Comparison of ENCODE assay signal across 6 cellular contexts in the genomic region with DNA sequence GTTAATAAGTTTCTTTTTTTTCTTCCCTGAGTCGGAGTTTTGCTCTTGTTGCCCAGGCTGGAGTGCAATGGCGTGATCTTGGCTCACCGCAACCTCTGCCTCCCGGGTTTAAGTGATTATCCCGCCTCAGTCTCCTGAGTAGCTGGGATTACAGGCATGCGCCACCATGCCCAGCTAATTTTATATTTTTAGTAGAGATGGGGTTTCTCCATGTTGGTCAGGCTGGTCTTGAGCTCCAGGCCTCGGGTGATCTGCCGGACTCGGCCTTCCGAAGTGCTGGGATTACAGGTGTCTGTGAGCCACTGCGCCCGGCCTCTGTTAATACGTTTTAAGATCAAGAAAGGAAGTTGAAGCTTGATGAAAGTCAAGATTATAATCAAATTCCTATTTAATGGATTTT. TPM values are rescaled to one million over a fixed set of nuclear protein-coding genes. Genes with fewer than 3 reads are reported as not detected.
DNase-seq lines count a peak whose midpoint lies in the region; ATAC-seq, FAIRE-seq and TF ChIP-seq lines count a peak whose summit lies in the region.
"Not testable (repeated sequence)": the region's sequence is repeated elsewhere in the genome, so short reads cannot be mapped to it uniquely, and the experiment has no call there.

No MANE protein-coding gene starts in this region.

- not testable (repeated sequence) for H2AFZ ChIP-seq in astrocyte (ENCODE audit: low read depth, low read length)

- H3K4me2 ChIP-seq in DOHH2 (ENCODE audit: low read length) = 0 out of 2 replicates have a peak overlapping the region, but pooled peaks have one; percentile 16
- not testable (repeated sequence) for H3K4me2 ChIP-seq in astrocyte (ENCODE audit: low read length)

- not testable (repeated sequence) for H3K4me1 Mint-ChIP-seq in WTC11
- H3K4me1 Mint-ChIP-seq in astrocyte (ENCODE audit: low read depth, unreplicated experiment) = peaks cover 39% of the 10 kb centered on the region
- peaks cover 37% of the 10 kb centered on the region for H3K4me1 Mint-ChIP-seq in dendritic cell treated with granulocyte-macrophage colony-stimulating factor and Interleukin-4, amounts not matched to agents 40 ng/mL and 50 ng/mL, for 4 days (ENCODE audit: low read depth)

- not testable (repeated sequence) for H3K9ac ChIP-seq in astrocyte (ENCODE audit: low read length)

- H3F3A ChIP-seq in DOHH2 (ENCODE audit: control insufficient read depth, insufficient read depth) = peaks cover 48% of the 10 kb centered on the region

- not testable (repeated sequence) for TF ChIP-seq CTCF in DOHH2 (IDR thresholded peaks at IDR 0.05; ENCODE audit: low read depth, low read length, poor library complexity, severe bottlenecking); HEK293 (tag by site-specific recombination; IDR thresholded peaks at IDR 0.05); WTC11 (IDR thresholded peaks at IDR 0.05); astrocyte (IDR thresholded peaks at IDR 0.05; ENCODE audit: insufficient read depth, low read depth, low read length); neutrophil (IDR thresholded peaks at IDR 0.05)

- H3K36me3 ChIP-seq in DOHH2 (ENCODE audit: control insufficient read depth, low read length) (peaks cover 94% of the 10 kb centered on the region), HEK293 (ENCODE audit: control insufficient read depth in 2 of 2, insufficient read depth in 1 of 2, low read length in 2 of 2) (peaks cover 96% of the 10 kb centered on the region in 2 experiments), astrocyte (ENCODE audit: insufficient read depth, low read length) (peaks cover 64% of the 10 kb centered on the region), neutrophil (peaks cover 85% of the 10 kb centered on the region)

- not testable (repeated sequence) for H3K27me3 Mint-ChIP-seq in WTC11 (ENCODE audit: low read depth); astrocyte (ENCODE audit: low read depth, unreplicated experiment); dendritic cell treated with granulocyte-macrophage colony-stimulating factor and Interleukin-4, amounts not matched to agents 40 ng/mL and 50 ng/mL, for 4 days

- not testable (repeated sequence) for H3K9me3 Mint-ChIP-seq in WTC11; astrocyte (ENCODE audit: unreplicated experiment); dendritic cell treated with granulocyte-macrophage colony-stimulating factor and Interleukin-4, amounts not matched to agents 40 ng/mL and 50 ng/mL, for 4 days

- DNase-seq in WTC11 (ENCODE audit: low spot score); astrocyte (ENCODE audit: low read depth): not testable (repeated sequence)

- not testable (repeated sequence) for H3K9me3 ChIP-seq in DOHH2 (ENCODE audit: control insufficient read depth, insufficient read depth, low read length); HEK293 (ENCODE audit: control insufficient read depth, insufficient read depth, low read depth, low read length); astrocyte (ENCODE audit: insufficient read depth, low read depth, low read length); neutrophil

- FAIRE-seq in astrocyte (lab: Jason Lieb, UNC) = not testable (repeated sequence)

- not testable (repeated sequence) for H3K27ac ChIP-seq in DOHH2 (ENCODE audit: low read depth, low read length); astrocyte (ENCODE audit: low read depth, low read length)
- H3K27ac ChIP-seq in HEK293 (ENCODE audit: extremely low read depth, low read depth, low read length) (peak overlapping the region; percentile 11; the same call in 1 of the 2 replicates), neutrophil (peak overlapping the region; percentile 25)

- not testable (repeated sequence) for H3K9me2 ChIP-seq in DOHH2 (replicated peaks; ENCODE audit: control insufficient read depth, low read length)

- CTCF ChIA-PET in HEK293 (lab: Yijun Ruan, JAX) (interaction anchor here (1.1 to 3.5 kb wide), 3 partner anchors 8 to 11 kb away, joined by 3 to 15 read pairs (median 4); a partner anchor contains a TSS), WTC11 (lab: Charles Lee) (interaction anchor here (1.1 kb wide), 1 partner anchor 12 kb away, joined by 4 read pairs; a partner anchor contains a TSS)

- POLR2A ChIA-PET in HEK293 (lab: Yijun Ruan, JAX) = interaction anchor here (0.6 kb wide), 1 partner anchor 11 kb away, joined by 3 read pairs; no protein-coding TSS in a partner anchor
- POLR2A ChIA-PET in WTC11 (lab: Charles Lee) = interaction anchor here (1.0 kb wide), 1 partner anchor 12 kb away, joined by 3 read pairs; a partner anchor contains a TSS

- H3K27ac Mint-ChIP-seq in WTC11 = peak overlapping the region; percentile 27; the same call in 1 of the 2 replicates
- H3K27ac Mint-ChIP-seq in astrocyte (ENCODE audit: unreplicated experiment) = peak overlapping the region; percentile 83
- H3K27ac Mint-ChIP-seq in dendritic cell treated with granulocyte-macrophage colony-stimulating factor and Interleukin-4, amounts not matched to agents 40 ng/mL and 50 ng/mL, for 4 days = peak overlapping the region; percentile 56

- H3K4me3 ChIP-seq in DOHH2 (ENCODE audit: low read length); HEK293 (ENCODE audit: low read depth, low read length); astrocyte (ENCODE audit: insufficient read depth, low read depth, low read length); neutrophil (ENCODE audit: low read depth in 1 of 2, low read length in 1 of 2): not testable (repeated sequence)

- H3K27me3 ChIP-seq in DOHH2 (ENCODE audit: control insufficient read depth, low read length); astrocyte (ENCODE audit: insufficient read depth, low read length); neutrophil: not testable (repeated sequence)

- intact Hi-C loops in dendritic cell treated with granulocyte-macrophage colony-stimulating factor and Interleukin-4, amounts not matched to agents 40 ng/mL and 50 ng/mL, for 4 days (cut with micrococcal nuclease) = not testable (repeated sequence)

- peaks cover 92% of the 10 kb centered on the region for H3K79me2 ChIP-seq in DOHH2 (ENCODE audit: control insufficient read depth, low read length)
- peaks cover 87% of the 10 kb centered on the region for H3K79me2 ChIP-seq in astrocyte (ENCODE audit: insufficient read depth, low read length)

- ATAC-seq in WTC11 = not testable (repeated sequence)

- H3K4me1 ChIP-seq in DOHH2 (ENCODE audit: control insufficient read depth, low read length) = peaks cover 24% of the 10 kb centered on the region
- H3K4me1 ChIP-seq in HEK293 (ENCODE audit: control insufficient read depth, insufficient read depth, low read length); astrocyte (ENCODE audit: insufficient read depth, low read length); neutrophil (ENCODE audit: control insufficient read depth in 1 of 2, insufficient read depth in 1 of 2, low read depth in 1 of 2, low read length in 1 of 2): not testable (repeated sequence)

- peaks cover 69% of the 10 kb centered on the region for H3K36me3 Mint-ChIP-seq in WTC11
- H3K36me3 Mint-ChIP-seq in astrocyte (ENCODE audit: low read depth, unreplicated experiment) = peaks cover 25% of the 10 kb centered on the region
- H3K36me3 Mint-ChIP-seq in dendritic cell treated with granulocyte-macrophage colony-stimulating factor and Interleukin-4, amounts not matched to agents 40 ng/mL and 50 ng/mL, for 4 days (ENCODE audit: low read depth) = peaks cover 76% of the 10 kb centered on the region

- H3K4me3 Mint-ChIP-seq in WTC11; dendritic cell treated with granulocyte-macrophage colony-stimulating factor and Interleukin-4, amounts not matched to agents 40 ng/mL and 50 ng/mL, for 4 days: not testable (repeated sequence)
- H3K4me3 Mint-ChIP-seq in astrocyte (ENCODE audit: unreplicated experiment) = peak overlapping the region; percentile 67

- 0 out of 2 replicates have a peak, but pooled peaks cover 23% of the 10 kb centered on the region for H4K20me1 ChIP-seq in DOHH2 (ENCODE audit: control insufficient read depth, insufficient read depth, low read depth, low read length)
- H4K20me1 ChIP-seq in astrocyte (ENCODE audit: insufficient read depth, low read length) = peaks cover 92% of the 10 kb centered on the region

RNA-seq across cellular contexts. Expression of a gene that starts 11.5 kb away (rescaled TPM):
- 130 to 207 TPM (median 137 TPM) in 3 replicates for total RNA-seq in WTC11 (2021)
- 692 and 828 TPM in 2 replicates for total RNA-seq in astrocyte

Comparison
In these comparisons a context has a peak if more than half of its experiments do, and no peak if none do; other contexts are left out.
1. H3K27ac Mint-ChIP-seq: peak in every context shown above with its lines; median percentile 83 in astrocyte; 56 in dendritic cell treated with granulocyte-macrophage colony-stimulating factor and Interleukin-4, amounts not matched to agents 40 ng/mL and 50 ng/mL, for 4 days; 27 in WTC11.